8 cellular contexts compared by ENCODE assay signal in genomic region chr3:150547045-150547753, GRCh38. TPM values are rescaled to one million over a fixed set of nuclear protein-coding genes. Genes with fewer than 3 reads are reported as not detected.
A peak's percentile ranks its signal among the peaks of the same experiment; 100 is the strongest.
DNase-seq lines count a peak whose midpoint lies in the region; ATAC-seq and TF ChIP-seq lines count a peak whose summit lies in the region.

No MANE protein-coding gene starts in this region.

- TSS peak; percentile 81 for BruUV-seq in HCT116 (replicated peaks; lab: Mats Ljungman, UMichigan)

- DNase-seq in HCT116 (ENCODE audit: low read depth, low spot score), result no peak
- no peak for DNase-seq in activated CD8-positive, alpha-beta T cell treated with anti-CD3 and anti-CD28 coated beads for 36 hours
- DNase-seq in substantia nigra (lab: John Stamatoyannopoulos, UW), result no peak
- DNase-seq in kidney tubule cell (ENCODE audit: low spot score), result no peak
- no peak for DNase-seq in omental fat pad (ENCODE audit: low spot score)

- TF ChIP-seq CTCF in HCT116 (IDR thresholded peaks at IDR 0.05 in 2 of 3, conservative IDR thresholded peaks at IDR 0.05 in 1 of 3; ENCODE audit: borderline replicate concordance in 1 of 3, insufficient read depth in 1 of 3, low read depth in 2 of 3, low read length in 2 of 3), result no peak
- TF ChIP-seq CTCF in activated CD8-positive, alpha-beta T cell treated with anti-CD3 and anti-CD28 coated beads for 36 hours (IDR thresholded peaks at IDR 0.05), result no peak
- no peak for TF ChIP-seq CTCF in omental fat pad (IDR thresholded peaks at IDR 0.05)

- H3K27me3 ChIP-seq in ACC112 (ENCODE audit: insufficient read depth, low read length) (no peaks in the 10 kb centered on the region), HCT116 (ENCODE audit: insufficient read depth, low read length) (no peaks in the 10 kb centered on the region), iPS-15b (ENCODE audit: control insufficient read depth, insufficient read depth, low read length) (no peaks in the 10 kb centered on the region)

- H3K9me3 ChIP-seq in HCT116 (ENCODE audit: control insufficient read depth in 1 of 2, insufficient read depth in 1 of 2, low read depth in 1 of 2, low read length in 2 of 2), result no peaks in the 10 kb centered on the region
- H3K9me3 ChIP-seq in iPS-15b (ENCODE audit: control insufficient read depth, insufficient read depth, low read length), result no peaks in the 10 kb centered on the region

- no peaks in the 10 kb centered on the region for H3K9me2 ChIP-seq in HCT116 (ENCODE audit: insufficient read depth)

- CTCF ChIA-PET in HCT116 (lab: Charles Lee), result no interaction called here
- CTCF ChIA-PET in activated CD8-positive, alpha-beta T cell treated with anti-CD3 and anti-CD28 coated beads for 36 hours (lab: Charles Lee), result interaction anchor here (1.0 kb wide), 1 partner anchor 56 kb away, joined by 3 read pairs; the partner anchor contains the start of gene SELENOT

- H4K20me1 ChIP-seq in HCT116 (ENCODE audit: insufficient read depth), result no peaks in the 10 kb centered on the region

- no peak for TF ChIP-seq RAD21 in HCT116 (IDR thresholded peaks at IDR 0.05; ENCODE audit: low read depth)

- intact Hi-C loops in HCT116 (cut with micrococcal nuclease), result loop anchor here (5.0 kb wide), 2 partner anchors 55 to 215 kb away; partner anchors contain the start of genes SELENOT and SIAH2
- intact Hi-C loops in activated CD8-positive, alpha-beta T cell treated with anti-CD3 and anti-CD28 coated beads for 36 hours (cut with micrococcal nuclease), result loop anchor here (2.0 to 10.0 kb wide), 3 partner anchors 56 to 215 kb away; partner anchors contain the start of genes ERICH6, SELENOT and SIAH2

- no peaks in the 10 kb centered on the region for H3K27me3 Mint-ChIP-seq in activated CD8-positive, alpha-beta T cell treated with anti-CD3 and anti-CD28 coated beads for 36 hours

- peak overlapping the region; percentile 78 for H3K4me2 ChIP-seq in HCT116 (ENCODE audit: low read length)

- peak overlapping the region; percentile 95 for H3K4me3 Mint-ChIP-seq in activated CD8-positive, alpha-beta T cell treated with anti-CD3 and anti-CD28 coated beads for 36 hours

- POLR2A ChIA-PET in HCT116 (lab: Charles Lee), result interaction anchor here (1.1 to 1.6 kb wide), 2 partner anchors 20 to 56 kb away, joined by 4 read pairs; partner anchors contain the start of gene SELENOT
- POLR2A ChIA-PET in activated CD8-positive, alpha-beta T cell treated with anti-CD3 and anti-CD28 coated beads for 36 hours (lab: Charles Lee), result interaction anchor here (1.1 to 3.8 kb wide), 7 partner anchors 10 to 215 kb away, joined by 3 to 46 read pairs (median 6); partner anchors contain the start of genes SELENOT, SIAH2 and TSC22D2

- H3K4me1 Mint-ChIP-seq in activated CD8-positive, alpha-beta T cell treated with anti-CD3 and anti-CD28 coated beads for 36 hours (ENCODE audit: low read depth), result peaks cover 53% of the 10 kb centered on the region

- H3K4me1 ChIP-seq in ACC112 (ENCODE audit: control insufficient read depth, insufficient read depth, low read length, unreplicated experiment), result peaks cover 25% of the 10 kb centered on the region
- H3K4me1 ChIP-seq in HCT116 (ENCODE audit: control insufficient read depth in 1 of 2, insufficient read depth in 2 of 2, low read length in 2 of 2), result peaks cover 5 to 20% of the 10 kb centered on the region in 2 experiments
- no peaks in the 10 kb centered on the region for H3K4me1 ChIP-seq in iPS-15b (ENCODE audit: control insufficient read depth, insufficient read depth, low read length)

- peaks cover 28% of the 10 kb centered on the region for H3K36me3 ChIP-seq in ACC112 (ENCODE audit: insufficient read depth, low read length)
- peaks cover 11 to 25% of the 10 kb centered on the region in 2 experiments for H3K36me3 ChIP-seq in HCT116 (ENCODE audit: control insufficient read depth in 1 of 2, insufficient read depth in 2 of 2, low read length in 2 of 2)
- peaks cover 10% of the 10 kb centered on the region for H3K36me3 ChIP-seq in iPS-15b (ENCODE audit: control insufficient read depth, insufficient read depth, low read length)

- H3K9me3 Mint-ChIP-seq in activated CD8-positive, alpha-beta T cell treated with anti-CD3 and anti-CD28 coated beads for 36 hours, result no peaks in the 10 kb centered on the region

- TF ChIP-seq POLR2A in HCT116 (IDR thresholded peaks at IDR 0.05; ENCODE audit: borderline replicate concordance, extremely low read depth, insufficient read depth, insufficient read length), result no peak

- H3K79me2 ChIP-seq in ACC112 (ENCODE audit: control insufficient read depth, insufficient read depth, low read length, unreplicated experiment) (peaks cover 92% of the 10 kb centered on the region), HCT116 (ENCODE audit: insufficient read depth, low read length) (peaks cover 95% of the 10 kb centered on the region)

- ATAC-seq in HCT116 (no peak), omental fat pad (ENCODE audit: low FRiP score) (no peak), HG02623 (IDR thresholded peaks at IDR 0.05; ENCODE audit: unreplicated experiment) (no peak)
- no peak for ATAC-seq in activated CD8-positive, alpha-beta T cell treated with anti-CD3 and anti-CD28 coated beads for 36 hours

- H2AFZ ChIP-seq in ACC112 (ENCODE audit: low read length, unreplicated experiment), result peak overlapping the region; percentile 64
- no peak overlapping the region for H2AFZ ChIP-seq in HCT116 (ENCODE audit: low read depth, low read length, poor library complexity, severe bottlenecking)

- H3K27ac ChIP-seq in ACC112 (ENCODE audit: low read depth, low read length) (peak overlapping the region; percentile 88), HCT116 (ENCODE audit: low read depth, low read length) (peak overlapping the region; percentile 57), substantia nigra (ENCODE audit: low read depth, low read length, poor library complexity, severe bottlenecking) (peak overlapping the region; percentile 79)

- RAD21 ChIA-PET in HCT116 (lab: Charles Lee; ENCODE audit: low non-redundant PET in 1 of 2, low total read pairs in 2 of 2, uncharacterized antibody in 2 of 2, unreplicated experiment in 2 of 2), result no interaction called here

- H3K36me3 Mint-ChIP-seq in activated CD8-positive, alpha-beta T cell treated with anti-CD3 and anti-CD28 coated beads for 36 hours (ENCODE audit: low read depth), result peaks cover 56% of the 10 kb centered on the region

- H3K9ac ChIP-seq in HCT116 (ENCODE audit: low read length), result peak overlapping the region; percentile 95
- peak overlapping the region; percentile 92 for H3K9ac ChIP-seq in iPS-15b (ENCODE audit: low read depth, low read length)

- peak overlapping the region; percentile 96 for H3K4me3 ChIP-seq in ACC112 (ENCODE audit: low read depth, low read length)
- H3K4me3 ChIP-seq in HCT116 (replicated peaks in 1 of 2; ENCODE audit: low read depth in 1 of 2, low read length in 2 of 2), result peak overlapping the region; percentile 94 to 96
- peak overlapping the region; percentile 76 for H3K4me3 ChIP-seq in iPS-15b (ENCODE audit: low read depth, low read length)

- H3K27ac Mint-ChIP-seq in activated CD8-positive, alpha-beta T cell treated with anti-CD3 and anti-CD28 coated beads for 36 hours, result peak overlapping the region; percentile 99

TF ChIP-seq in HCT116, 20 proteins besides CTCF, POLR2A, EP300 and RAD21:
- 0 out of 2 replicates have a peak, but pooled peaks have one; percentile 2 for TF ChIP-seq CBX3 (IDR thresholded peaks at IDR 0.05; ENCODE audit: low read depth)
- TF ChIP-seq FOSL1 (IDR thresholded peaks at IDR 0.05; ENCODE audit: low read depth), result no peak

RNA-seq across cellular contexts. Expression of gene EIF2A, which starts 0.6 kb away (rescaled TPM):
- total RNA-seq in HCT116 (2021; ENCODE audit: unreplicated experiment) (126 TPM), omental fat pad (100 to 1,000 TPM; 134 to 164 (median 155) TPM)
- polyA plus RNA-seq in HCT116 (2012), result 70.0 and 77.7 TPM in 2 replicates
- 100 to 1,000 TPM; 130 to 136 TPM for total RNA-seq in activated CD8-positive, alpha-beta T cell treated with anti-CD3 and anti-CD28 coated beads for 36 hours

RNA-seq across cellular contexts. Expression of gene SERP1, which starts 0.9 kb away (rescaled TPM):
- 69.1 TPM for total RNA-seq in HCT116 (2021; ENCODE audit: unreplicated experiment)
- polyA plus RNA-seq in HCT116 (2012), result 68.6 and 107 TPM in 2 replicates
- total RNA-seq in activated CD8-positive, alpha-beta T cell treated with anti-CD3 and anti-CD28 coated beads for 36 hours, result 100 to 1,000 TPM; 115 TPM
- 100 to 1,000 TPM; 221 to 403 (median 303) TPM for total RNA-seq in omental fat pad

RNA-seq across cellular contexts. Expression of gene SELENOT, which starts 55.9 kb away (rescaled TPM):
- 81.6 TPM for total RNA-seq in HCT116 (2021; ENCODE audit: unreplicated experiment)
- 78.0 and 92.0 TPM in 2 replicates for polyA plus RNA-seq in HCT116 (2012)
- total RNA-seq in activated CD8-positive, alpha-beta T cell treated with anti-CD3 and anti-CD28 coated beads for 36 hours, result 10 to 100 TPM; 77.6 to 89.8 TPM
- total RNA-seq in omental fat pad, result 100 to 1,000 TPM; 107 to 164 (median 142) TPM
